Comparison of ENCODE assay signal across 33 cellular contexts in the genomic region with DNA sequence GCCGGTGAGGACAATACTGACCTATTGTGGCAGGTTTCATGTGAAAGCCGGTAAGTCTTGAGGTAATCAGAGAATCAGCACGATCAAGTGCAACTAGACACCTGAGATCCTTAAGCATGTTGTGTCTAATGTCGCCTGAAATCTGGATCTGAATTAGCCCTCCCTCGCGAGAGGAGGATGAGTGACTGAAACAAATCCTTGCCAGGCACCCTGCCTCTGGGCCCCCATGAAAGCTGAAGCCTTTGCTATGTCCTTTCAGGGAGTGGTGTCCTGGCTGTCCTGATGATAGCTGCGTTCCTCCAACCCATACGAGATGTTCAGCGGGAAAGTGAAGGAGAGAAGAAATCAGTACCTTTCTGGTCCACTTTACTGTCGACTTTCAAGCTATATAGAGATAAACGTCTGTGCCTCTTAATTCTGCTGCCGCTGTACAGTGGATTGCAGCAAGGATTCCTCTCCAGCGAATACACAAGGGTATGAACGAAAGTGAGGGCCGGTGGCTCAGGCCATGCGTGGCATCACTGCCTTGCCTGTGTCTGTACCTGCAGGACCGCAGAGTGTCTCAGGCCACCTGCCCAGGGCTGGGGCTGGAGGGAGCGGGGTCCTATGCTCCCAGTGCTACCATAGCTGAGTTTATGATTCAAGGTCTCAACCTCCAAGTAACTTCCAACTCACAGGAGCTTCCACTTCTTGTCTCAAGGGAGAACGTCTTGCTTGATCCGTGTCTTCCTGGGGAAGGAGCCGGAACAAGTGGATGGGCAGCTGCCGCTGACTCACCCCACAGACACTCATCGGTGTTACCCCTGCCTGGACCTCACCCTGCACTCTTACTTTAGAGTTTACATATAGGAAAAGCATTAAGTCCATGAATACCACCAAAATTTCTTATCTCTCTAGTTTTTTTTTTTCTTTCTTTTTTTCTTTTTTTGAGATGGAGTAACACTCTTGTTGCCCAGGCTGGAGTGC. TPM values are rescaled to one million over a fixed set of nuclear protein-coding genes. Genes with fewer than 3 reads are reported as not detected.
"Had no signal": no experiment of that assay in that cellular context is flagged by ENCODE, and none has a peak within 500 bp of the region (broad histone marks: within the 10 kb centered on the region; RNA-seq: fewer than 3 reads in every experiment).

No MANE protein-coding gene starts in this region.

- H3K36me3 Mint-ChIP-seq: activated CD8-positive, alpha-beta memory T cell treated with anti-CD3 and anti-CD28 coated beads, Interleukin-2, amount 10 ng/mL, durations not matched to agents 7 days and 5 days; activated naive CD4-positive, alpha-beta T cell treated with anti-CD3 and anti-CD28 coated beads, Interleukin-2, amount 50 U/mL, for 72 hours; brain; T-cell had no signal

- H3K4me1 Mint-ChIP-seq: activated B cell treated with CpG ODN at 0.5 μM for 24 hours; activated CD4-positive, alpha-beta T cell treated with anti-CD3 and anti-CD28 coated beads, Interleukin-2, amount 10 ng/mL, durations not matched to agents 24 days and 14 days; activated CD8-positive, alpha-beta memory T cell treated with anti-CD3 and anti-CD28 coated beads, Interleukin-2, amount 10 ng/mL, durations not matched to agents 7 days and 5 days; activated naive CD8-positive, alpha-beta T cell treated with anti-CD3 and anti-CD28 coated beads, Interleukin-2, amount 50 U/mL, for 24 hours; central memory CD8-positive, alpha-beta T cell; T-cell had no signal

- H3K27me3 ChIP-seq: Peyer's patch had no signal

- H3K9me3 ChIP-seq: Peyer's patch had no signal

- H3K9me3 Mint-ChIP-seq: activated B cell treated with CpG ODN at 0.5 μM for 24 hours; activated CD4-positive, alpha-beta T cell treated with anti-CD3 and anti-CD28 coated beads, Interleukin-2, amount 10 ng/mL, durations not matched to agents 24 days and 14 days; activated naive CD4-positive, alpha-beta T cell treated with anti-CD3 and anti-CD28 coated beads, Interleukin-2, amount 50 U/mL, for 72 hours; activated naive CD8-positive, alpha-beta T cell treated with anti-CD3 and anti-CD28 coated beads, Interleukin-2, amount 50 U/mL, for 24 hours; activated T-cell treated with anti-CD3 and anti-CD28 coated beads, Interleukin-2, amount 50 U/mL, for 24 hours; activated T-helper 1 cell treated with anti-CD3 and anti-CD28 coated beads, Interleukin-12 subunit alpha, Interleukin-12 subunit beta, Interleukin-2, Interleukin-4 antibody, amounts not matched to agents 30 ng/mL and 10 ng/mL and 1 ng/mL, durations not matched to agents 14 hours and 24 hours and 36 hours had no signal

- H3K27me3 Mint-ChIP-seq: activated CD4-positive, alpha-beta T cell treated with anti-CD3 and anti-CD28 coated beads, Interleukin-2, amount 10 ng/mL, durations not matched to agents 24 days and 14 days had no signal

- FAIRE-seq: astrocyte, TTC549 had no signal

- H3K4me3 ChIP-seq: Peyer's patch, SK-N-MC had no signal

- H3K27ac ChIP-seq: Peyer's patch, SK-N-MC had no signal

- H3K36me3 ChIP-seq: Peyer's patch had no signal

- H3K4me3 Mint-ChIP-seq: activated B cell treated with CpG ODN at 0.5 μM for 24 hours; activated CD4-positive, alpha-beta T cell treated with anti-CD3 and anti-CD28 coated beads, Interleukin-2, amount 10 ng/mL, durations not matched to agents 24 days and 14 days; activated CD8-positive, alpha-beta memory T cell treated with anti-CD3 and anti-CD28 coated beads, Interleukin-2, amount 10 ng/mL, durations not matched to agents 7 days and 5 days; activated naive CD8-positive, alpha-beta T cell treated with anti-CD3 and anti-CD28 coated beads, Interleukin-2, amount 50 U/mL, for 24 hours; activated T-cell treated with anti-CD3 and anti-CD28 coated beads, Interleukin-2, amount 50 U/mL, for 24 hours; activated T-helper 1 cell treated with anti-CD3 and anti-CD28 coated beads, Interleukin-12 subunit alpha, Interleukin-12 subunit beta, Interleukin-2, Interleukin-4 antibody, amounts not matched to agents 30 ng/mL and 10 ng/mL and 1 ng/mL, durations not matched to agents 14 hours and 24 hours and 36 hours; brain; central memory CD8-positive, alpha-beta T cell; T-cell had no signal

- H3K27ac Mint-ChIP-seq: activated B cell treated with CpG ODN at 0.5 μM for 24 hours; activated CD4-positive, alpha-beta T cell treated with anti-CD3 and anti-CD28 coated beads, Interleukin-2, amount 10 ng/mL, durations not matched to agents 24 days and 14 days; activated CD8-positive, alpha-beta memory T cell treated with anti-CD3 and anti-CD28 coated beads, Interleukin-2, amount 10 ng/mL, durations not matched to agents 7 days and 5 days; activated naive CD4-positive, alpha-beta T cell treated with anti-CD3 and anti-CD28 coated beads, Interleukin-2, amount 50 U/mL, for 72 hours; activated naive CD8-positive, alpha-beta T cell treated with anti-CD3 and anti-CD28 coated beads, Interleukin-2, amount 50 U/mL, for 24 hours; activated T-cell treated with anti-CD3 and anti-CD28 coated beads, Interleukin-2, amount 50 U/mL, for 24 hours; activated T-helper 1 cell treated with anti-CD3 and anti-CD28 coated beads, Interleukin-12 subunit alpha, Interleukin-12 subunit beta, Interleukin-2, Interleukin-4 antibody, amounts not matched to agents 30 ng/mL and 10 ng/mL and 1 ng/mL, durations not matched to agents 14 hours and 24 hours and 36 hours; T-cell had no signal

- H3K4me1 ChIP-seq: Peyer's patch had no signal

- DNase-seq: activated B cell treated with CpG ODN at 0.5 μM for 24 hours; activated CD4-positive, alpha-beta T cell treated with anti-CD3 and anti-CD28 coated beads for 1 hour; activated CD4-positive, alpha-beta T cell treated with anti-CD3 and anti-CD28 coated beads, Interleukin-2, amount 10 ng/mL, durations not matched to agents 24 days and 14 days; activated CD4-positive, alpha-beta T cell treated with anti-CD3 and anti-CD28 coated beads, Interleukin-2, amount 50 U/mL, for 48 hours; activated CD8-positive, alpha-beta memory T cell treated with anti-CD3 and anti-CD28 coated beads, Interleukin-2, amount 10 ng/mL, durations not matched to agents 7 days and 5 days; activated effector memory CD4-positive, alpha-beta T cell treated with anti-CD3 and anti-CD28 coated beads, Interleukin-2, amount 50 U/mL, for 16 hours; activated naive CD4-positive, alpha-beta T cell treated with Interleukin-2 at 50 U/mL for 16 hours; activated naive CD8-positive, alpha-beta T cell treated with anti-CD3 and anti-CD28 coated beads, Interleukin-2, amount 50 U/mL, for 24 hours; activated T-cell treated with anti-CD3 and anti-CD28 coated beads, Interleukin-2, amount 50 U/mL, for 24 hours; amygdala; Kasumi-1; KBM-7; NCI-H1048; NCI-H146; NCI-H187 treated with DMSO at 0.1 percent for 48 hours; NCI-H2081 treated with DMSO at 0.1 percent for 48 hours; NCI-H2171 treated with DMSO at 0.1 percent for 48 hours; NCI-H226; NCI-H526; NK-92 treated with Interleukin-12 subunit alpha and Interleukin-12 subunit beta, amount 100 ng/mL, for 24 hours; T-cell; T-helper 2 cell; T1000 had no signal

- ATAC-seq: activated CD8-positive, alpha-beta memory T cell treated with anti-CD3 and anti-CD28 coated beads, Interleukin-2, amount 10 ng/mL, durations not matched to agents 7 days and 5 days; activated naive CD4-positive, alpha-beta T cell treated with anti-CD3 and anti-CD28 coated beads, Interleukin-2, amount 50 U/mL, for 72 hours; activated naive CD8-positive, alpha-beta T cell treated with anti-CD3 and anti-CD28 coated beads, Interleukin-2, amount 50 U/mL, for 24 hours; Right ventricle myocardium inferior; T-cell had no signal

RNA-seq across cellular contexts. Expression of gene UNC93A, which starts 12.8 kb away (rescaled TPM):
- total RNA-seq: activated B cell treated with CpG ODN at 0.5 μM for 24 hours; activated CD4-positive, alpha-beta T cell treated with anti-CD3 and anti-CD28 coated beads, Interleukin-2, amount 10 ng/mL, durations not matched to agents 24 days and 14 days; activated CD8-positive, alpha-beta memory T cell treated with anti-CD3 and anti-CD28 coated beads, Interleukin-2, amount 10 ng/mL, durations not matched to agents 7 days and 5 days; activated naive CD4-positive, alpha-beta T cell treated with anti-CD3 and anti-CD28 coated beads, Interleukin-2, amount 50 U/mL, for 72 hours; activated T-helper 1 cell treated with anti-CD3 and anti-CD28 coated beads, Interleukin-12 subunit alpha, Interleukin-12 subunit beta, Interleukin-2, Interleukin-4 antibody, amounts not matched to agents 30 ng/mL and 10 ng/mL and 1 ng/mL, durations not matched to agents 14 hours and 24 hours and 36 hours; astrocyte; NCI-H460; Right ventricle myocardium inferior; T-cell had no signal

RNA-seq across cellular contexts. Expression of gene TTLL2, which starts 20.9 kb away (rescaled TPM):
- total RNA-seq: activated B cell treated with CpG ODN at 0.5 μM for 24 hours; activated CD4-positive, alpha-beta T cell treated with anti-CD3 and anti-CD28 coated beads, Interleukin-2, amount 10 ng/mL, durations not matched to agents 24 days and 14 days; activated CD8-positive, alpha-beta memory T cell treated with anti-CD3 and anti-CD28 coated beads, Interleukin-2, amount 10 ng/mL, durations not matched to agents 7 days and 5 days; activated naive CD4-positive, alpha-beta T cell treated with anti-CD3 and anti-CD28 coated beads, Interleukin-2, amount 50 U/mL, for 72 hours; activated T-helper 1 cell treated with anti-CD3 and anti-CD28 coated beads, Interleukin-12 subunit alpha, Interleukin-12 subunit beta, Interleukin-2, Interleukin-4 antibody, amounts not matched to agents 30 ng/mL and 10 ng/mL and 1 ng/mL, durations not matched to agents 14 hours and 24 hours and 36 hours; astrocyte; NCI-H460; Peyer's patch; Right ventricle myocardium inferior; T-cell had no signal
